Comparison of ENCODE assay signal across 10 cellular contexts in the genomic region with DNA sequence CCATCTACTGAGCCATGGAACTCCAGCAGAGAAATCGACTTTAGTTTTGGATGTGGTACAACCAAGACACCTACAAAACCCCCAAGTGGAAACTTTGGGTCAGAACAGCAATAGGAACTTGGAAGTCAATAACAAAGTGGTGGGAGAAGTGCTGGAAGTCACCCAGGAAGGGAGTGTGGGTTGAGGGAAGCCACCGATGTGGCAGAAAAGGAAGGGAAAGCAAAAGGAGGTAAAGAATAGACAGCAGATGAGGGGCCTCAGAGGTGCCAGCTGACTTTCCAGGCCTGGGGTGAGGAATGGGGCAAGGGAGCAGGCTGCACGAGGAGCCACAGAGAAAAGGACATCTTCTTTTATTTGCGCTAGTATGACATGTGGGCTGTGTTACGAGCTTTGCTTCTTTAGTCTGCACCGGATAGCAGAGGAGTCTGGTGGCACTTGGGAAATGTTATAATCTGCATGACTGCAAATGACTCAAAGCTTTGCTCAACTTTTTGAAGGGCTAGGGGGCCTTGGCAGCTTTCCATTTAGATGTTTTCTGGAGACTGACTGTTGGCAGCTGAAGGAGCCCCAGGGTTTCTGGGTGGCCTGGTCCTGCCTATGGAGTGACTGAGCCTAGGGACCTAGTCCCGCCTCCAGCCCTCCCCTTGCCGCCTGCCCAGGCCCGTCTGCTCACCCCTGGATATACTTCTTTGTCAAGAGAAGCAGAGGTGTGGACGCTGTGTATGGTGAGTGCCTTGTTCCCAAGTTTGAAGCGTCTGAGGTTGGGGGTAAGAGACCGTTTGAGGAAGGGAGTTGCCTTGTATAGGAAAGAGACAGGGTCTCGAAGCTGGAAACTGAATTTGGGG. TPM values are rescaled to one million over a fixed set of nuclear protein-coding genes. Genes with fewer than 3 reads are reported as not detected.
DNase-seq lines count a peak whose midpoint lies in the region; ATAC-seq and TF ChIP-seq lines count a peak whose summit lies in the region.
"Had no signal": no experiment of that assay in that cellular context is flagged by ENCODE, and none has a peak within 500 bp of the region (broad histone marks: within the 10 kb centered on the region; RNA-seq: fewer than 3 reads in every experiment).

No MANE protein-coding gene starts in this region.

- no peaks in the 10 kb centered on the region for H3K36me3 ChIP-seq in SK-N-MC (ENCODE audit: insufficient read depth, low read length)
- H3K36me3 ChIP-seq in CD4-positive, alpha-beta memory T cell (ENCODE audit: insufficient read depth, low read length), result no peaks in the 10 kb centered on the region

- peaks cover 4% of the 10 kb centered on the region for H3K36me3 Mint-ChIP-seq in stimulated activated memory B cell treated with anti-CD40 and anti-IgM and Interleukin-4, amounts not matched to agents 10 μg/mL and 1 μg/mL and 100 μg/mL, for 72 hours
- H3K36me3 Mint-ChIP-seq in CD4-positive, alpha-beta memory T cell, result no peaks in the 10 kb centered on the region

- no peaks in the 10 kb centered on the region for H3K9me3 ChIP-seq in SK-N-MC (ENCODE audit: low read depth, low read length)
- no peaks in the 10 kb centered on the region for H3K9me3 ChIP-seq in CD4-positive, alpha-beta memory T cell (ENCODE audit: control insufficient read depth in 1 of 2, low read length in 2 of 2)

- H3K9me3 Mint-ChIP-seq in stimulated activated memory B cell treated with anti-CD40 and anti-IgM and Interleukin-4, amounts not matched to agents 10 μg/mL and 1 μg/mL and 100 μg/mL, for 72 hours, result no peaks in the 10 kb centered on the region
- H3K9me3 Mint-ChIP-seq in CD4-positive, alpha-beta memory T cell, result no peaks in the 10 kb centered on the region
- H3K9me3 Mint-ChIP-seq: dendritic cell treated with granulocyte-macrophage colony-stimulating factor and Interleukin-4, amounts not matched to agents 40 ng/mL and 50 ng/mL, for 4 days had no signal

- no peak overlapping the region for H3K9ac ChIP-seq in SK-N-MC (ENCODE audit: insufficient read length)

- no peak overlapping the region for H3K4me3 Mint-ChIP-seq in stimulated activated memory B cell treated with anti-CD40 and anti-IgM and Interleukin-4, amounts not matched to agents 10 μg/mL and 1 μg/mL and 100 μg/mL, for 72 hours
- no peak overlapping the region for H3K4me3 Mint-ChIP-seq in CD4-positive, alpha-beta memory T cell
- H3K4me3 Mint-ChIP-seq: dendritic cell treated with granulocyte-macrophage colony-stimulating factor and Interleukin-4, amounts not matched to agents 40 ng/mL and 50 ng/mL, for 4 days had no signal

- H3K4me3 ChIP-seq in SK-N-MC, result peak overlapping the region; percentile 38; the same call in 1 of the 2 replicates
- H3K4me3 ChIP-seq in fibroblast of mammary gland (ENCODE audit: control insufficient read depth, low read depth, low read length), result no peak overlapping the region
- H3K4me3 ChIP-seq in CD4-positive, alpha-beta memory T cell (ENCODE audit: low read length in 2 of 2), result no peak overlapping the region

- POLR2A ChIA-PET in CD4-positive, alpha-beta memory T cell (lab: Charles Lee; ENCODE audit: partially characterized antibody), result interaction anchor here (0.6 kb wide), 1 partner anchor 123 kb away, joined by 3 read pairs; no protein-coding TSS in a partner anchor

- H3K4me1 ChIP-seq in CD4-positive, alpha-beta memory T cell (ENCODE audit: insufficient read depth, low read length), result peaks cover 4% of the 10 kb centered on the region

- no peaks in the 10 kb centered on the region for H3K27me3 ChIP-seq in CD4-positive, alpha-beta memory T cell (ENCODE audit: insufficient read depth, low read length)

- DNase-seq in ELF-1 (ENCODE audit: low read depth, low spot score) (peak; percentile 41), SK-N-MC (ENCODE audit: low read depth, low spot score) (peak; percentile 6), fibroblast of mammary gland (ENCODE audit: low read depth) (peak; percentile 62), sciatic nerve (ENCODE audit: low spot score) (no peak), NCI-H2029 treated with DMSO at 0.1 percent for 48 hours (lab: John Stamatoyannopoulos, UW) (no peak)
- no peak for DNase-seq in CD4-positive, alpha-beta memory T cell
- DNase-seq: T-helper 1 cell had no signal

- peak overlapping the region; percentile 70; the same call in 1 of the 2 replicates for H3K27ac ChIP-seq in SK-N-MC
- H3K27ac ChIP-seq in CD4-positive, alpha-beta memory T cell (ENCODE audit: low read depth, low read length), result no peak overlapping the region

- no peak for TF ChIP-seq CTCF in fibroblast of mammary gland (conservative IDR thresholded peaks at IDR 0.05; ENCODE audit: control insufficient read depth, insufficient read depth, low read depth, low read length)

- ATAC-seq in sciatic nerve (peak; percentile 42), GM18868 (IDR thresholded peaks at IDR 0.05; ENCODE audit: unreplicated experiment) (no peak)
- no peak for ATAC-seq in stimulated activated memory B cell treated with anti-CD40 and anti-IgM and Interleukin-4, amounts not matched to agents 10 μg/mL and 1 μg/mL and 100 μg/mL, for 72 hours

- CTCF ChIA-PET in CD4-positive, alpha-beta memory T cell (lab: Charles Lee; ENCODE audit: partially characterized antibody), result no interaction called here

- H3K27me3 Mint-ChIP-seq in stimulated activated memory B cell treated with anti-CD40 and anti-IgM and Interleukin-4, amounts not matched to agents 10 μg/mL and 1 μg/mL and 100 μg/mL, for 72 hours, result no peaks in the 10 kb centered on the region
- no peaks in the 10 kb centered on the region for H3K27me3 Mint-ChIP-seq in CD4-positive, alpha-beta memory T cell

- H3K4me1 Mint-ChIP-seq in stimulated activated memory B cell treated with anti-CD40 and anti-IgM and Interleukin-4, amounts not matched to agents 10 μg/mL and 1 μg/mL and 100 μg/mL, for 72 hours, result peaks cover 31% of the 10 kb centered on the region
- peaks cover 0 to 4% (median 2%) of the 10 kb centered on the region in 4 donors for H3K4me1 Mint-ChIP-seq in CD4-positive, alpha-beta memory T cell

- no peak overlapping the region for H3K27ac Mint-ChIP-seq in stimulated activated memory B cell treated with anti-CD40 and anti-IgM and Interleukin-4, amounts not matched to agents 10 μg/mL and 1 μg/mL and 100 μg/mL, for 72 hours
- peak overlapping the region in 1 of 7 donors; percentile 41 for H3K27ac Mint-ChIP-seq in CD4-positive, alpha-beta memory T cell
- H3K27ac Mint-ChIP-seq: dendritic cell treated with granulocyte-macrophage colony-stimulating factor and Interleukin-4, amounts not matched to agents 40 ng/mL and 50 ng/mL, for 4 days had no signal

- intact Hi-C loops in sciatic nerve (cut with DNase I), result no loop called here
- intact Hi-C loops in CD4-positive, alpha-beta memory T cell (cut with micrococcal nuclease), result no loop called here

RNA-seq across cellular contexts. Expression of gene PRXL2A, which starts 5.0 kb away (rescaled TPM):
- 117 TPM for total RNA-seq in sciatic nerve
- 1 to 10 TPM; 3.6 to 4.7 TPM for total RNA-seq in CD4-positive, alpha-beta memory T cell
- 1 to 10 TPM; 3.8 to 6.0 TPM for polyA plus RNA-seq in CD4-positive, alpha-beta memory T cell

RNA-seq across cellular contexts. Expression of gene TSPAN14, which starts 40.7 kb away (rescaled TPM):
- 103 TPM for total RNA-seq in sciatic nerve
- 100 to 1,000 TPM; 151 to 153 TPM for total RNA-seq in CD4-positive, alpha-beta memory T cell
- polyA plus RNA-seq in CD4-positive, alpha-beta memory T cell, result 100 to 1,000 TPM; 148 to 246 TPM

RNA-seq across cellular contexts. Expression of gene DYDC2, which starts 56.8 kb away (rescaled TPM):
- total RNA-seq in sciatic nerve, result not detected
- not detected for total RNA-seq in CD4-positive, alpha-beta memory T cell
- polyA plus RNA-seq in CD4-positive, alpha-beta memory T cell, result not detected

RNA-seq across cellular contexts. Expression of gene DYDC1, which starts 56.8 kb away (rescaled TPM):
- not detected for total RNA-seq in sciatic nerve
- total RNA-seq in CD4-positive, alpha-beta memory T cell, result not detected
- not detected for polyA plus RNA-seq in CD4-positive, alpha-beta memory T cell

Comparison
In these comparisons a context has a peak if more than half of its experiments do, and no peak if none do; other contexts are left out.
1. DNase-seq: peak in ELF-1 (single experiment), SK-N-MC (single experiment) and fibroblast of mammary gland (single experiment); none in sciatic nerve (single experiment), NCI-H2029 treated with DMSO at 0.1 percent for 48 hours (single experiment) and CD4-positive, alpha-beta memory T cell (0 of 5).
2. RNA of gene PRXL2A, which starts 5.0 kb away (total RNA-seq): 117 TPM in sciatic nerve (single experiment); 3.6 to 4.7 TPM in CD4-positive, alpha-beta memory T cell; every median in the first group is over 10 times any median in the second.